8 cellular contexts compared by ENCODE assay signal in genomic region chrX:21840199-21840557, GRCh38. TPM values are rescaled to one million over a fixed set of nuclear protein-coding genes. Genes with fewer than 3 reads are reported as not detected.
DNase-seq lines count a peak whose midpoint lies in the region; ATAC-seq, FAIRE-seq and TF ChIP-seq lines count a peak whose summit lies in the region.

No MANE protein-coding gene starts in this region.

- no peak for TF ChIP-seq POLR2A in H1 (IDR thresholded peaks at IDR 0.05; ENCODE audit: control extremely low read depth in 1 of 2, low read depth in 2 of 2, low read length in 2 of 2)

- peak overlapping the region; percentile 94 for H3K4me2 ChIP-seq in PC-3 (ENCODE audit: low read length)
- peak overlapping the region; percentile 60 to 72 for H3K4me2 ChIP-seq in H1 (ENCODE audit: insufficient read depth in 1 of 2, low read depth in 2 of 2, low read length in 2 of 2)

- peak overlapping the region; percentile 79 for H3K4me3 Mint-ChIP-seq in Caco-2 (ENCODE audit: unreplicated experiment)

- peak overlapping the region; percentile 99 for H3K9ac ChIP-seq in PC-3 (ENCODE audit: low read length)
- peak overlapping the region; percentile 8 to 92 (median 76) for H3K9ac ChIP-seq in H1 (replicated peaks in 1 of 4; ENCODE audit: extremely low read depth in 1 of 4, low read depth in 3 of 4, low read length in 3 of 4)

- no peaks in the 10 kb centered on the region for H3F3A ChIP-seq in PC-3 (ENCODE audit: low read length, unreplicated experiment)

- H3K9me3 Mint-ChIP-seq in Caco-2 (ENCODE audit: unreplicated experiment) = no peaks in the 10 kb centered on the region

- no peak for TF ChIP-seq CTCF in Caco-2 (IDR thresholded peaks at IDR 0.05; ENCODE audit: insufficient read depth in 1 of 2, low read depth in 1 of 2, low read length in 1 of 2, severe bottlenecking in 1 of 2, unreplicated experiment in 1 of 2)
- no peak for TF ChIP-seq CTCF in PC-3 (conservative IDR thresholded peaks at IDR 0.05; ENCODE audit: low read depth, low read length)
- no peak for TF ChIP-seq CTCF in H1 (IDR thresholded peaks at IDR 0.05; ENCODE audit: control extremely low read depth in 1 of 3, insufficient read depth in 1 of 3, low read depth in 1 of 3, low read length in 3 of 3)
- TF ChIP-seq CTCF in neutrophil (IDR thresholded peaks at IDR 0.05) = no peak

- no peak overlapping the region for H4K91ac ChIP-seq in H1 (replicated peaks; ENCODE audit: insufficient read length, low read length)

- H2BK5ac ChIP-seq in H1 (ENCODE audit: low read depth, low read length) = 0 out of 2 replicates have a peak overlapping the region, but pooled peaks have one; percentile 60

- no peak overlapping the region for H2BK15ac ChIP-seq in H1 (ENCODE audit: low read length)

- no peaks in the 10 kb centered on the region for H3K79me1 ChIP-seq in H1 (ENCODE audit: low read depth, low read length)

- TF ChIP-seq EP300 in H1 (IDR thresholded peaks at IDR 0.05; ENCODE audit: borderline replicate concordance in 1 of 2, low read depth in 2 of 2, low read length in 2 of 2) = no peak

- H4K20me1 ChIP-seq in PC-3 (ENCODE audit: low read length) = no peaks in the 10 kb centered on the region
- H4K20me1 ChIP-seq in H1 (replicated peaks in 1 of 2; ENCODE audit: control insufficient read depth in 1 of 2, insufficient read depth in 2 of 2, low read length in 2 of 2) = no peaks in the 10 kb centered on the region

- H4K8ac ChIP-seq in H1 (ENCODE audit: extremely low read depth, insufficient read depth, low read length) = no peak overlapping the region

- H3K56ac ChIP-seq in H1 (replicated peaks; ENCODE audit: insufficient read length, low read depth, low read length) = peak overlapping the region; percentile 30

- intact Hi-C loops in Caco-2 (cut with micrococcal nuclease; ENCODE audit: unreplicated experiment) = no loop called here
- intact Hi-C loops in PC-3 (cut with micrococcal nuclease) = no loop called here

- no peaks in the 10 kb centered on the region for H3K27me3 Mint-ChIP-seq in Caco-2 (ENCODE audit: insufficient read depth, unreplicated experiment)

- H2AK5ac ChIP-seq in H1 (ENCODE audit: low read depth, low read length) = no peak overlapping the region

- no peak for TF ChIP-seq RAD21 in H1 (IDR thresholded peaks at IDR 0.05 in 1 of 2, conservative IDR thresholded peaks at IDR 0.05 in 1 of 2; ENCODE audit: low read depth in 2 of 2, low read length in 2 of 2)

- no peak overlapping the region for H3K4ac ChIP-seq in H1 (replicated peaks; ENCODE audit: insufficient read length, low read depth, low read length)

- 16% methylated on average over 7 of the region's 7 CpGs; no CpG with 5 or more reads in 1 of the 2 experiments for WGBS in H1 (ENCODE audit: extremely low coverage in 1 of 2, insufficient coverage in 1 of 2, insufficient read length in 1 of 2, insufficient replicate concordance in 2 of 2, low coverage in 1 of 2, low lambda C conversion rate in 2 of 2, missing lambda C conversion rate in 1 of 2), 2 experiments

- H3K4me3 ChIP-seq in Caco-2 (ENCODE audit: low read depth, low read length) = peak overlapping the region; percentile 86
- peak overlapping the region; percentile 80 for H3K4me3 ChIP-seq in H7 (ENCODE audit: insufficient read depth, low read depth, low read length)
- peak overlapping the region; percentile 82 for H3K4me3 ChIP-seq in PC-3 (ENCODE audit: low read length)
- peak overlapping the region; percentile 64 to 88 (median 74) for H3K4me3 ChIP-seq in H1 (ENCODE audit: extremely low read depth in 1 of 4, insufficient read depth in 2 of 4, low read depth in 3 of 4, low read length in 4 of 4)
- H3K4me3 ChIP-seq in neutrophil (ENCODE audit: low read depth in 1 of 2, low read length in 1 of 2) = peak overlapping the region; percentile 60 to 62

- H3K79me2 ChIP-seq in PC-3 (ENCODE audit: low read length) (peaks cover 19% of the 10 kb centered on the region), H1 (ENCODE audit: control insufficient read depth in 1 of 2, insufficient read depth in 2 of 2, low read length in 2 of 2) (peaks cover 0 to 7% of the 10 kb centered on the region in 2 experiments; a peak in 2 of 4 replicates)

- no peak overlapping the region for H4K5ac ChIP-seq in H1 (ENCODE audit: insufficient read length, low read depth, low read length)

- no peak for DNase-seq in Caco-2
- DNase-seq in H7 = no peak
- DNase-seq in PC-3 = no peak
- DNase-seq in H1 (ENCODE audit: low read depth in 1 of 2, low spot score in 2 of 2) = no peak
- DNase-seq in GM19238 (ENCODE audit: insufficient read length, low spot score) = no peak

- peaks cover 9% of the 10 kb centered on the region for H3K36me3 Mint-ChIP-seq in Caco-2 (ENCODE audit: insufficient read depth, unreplicated experiment)

- H3K27ac Mint-ChIP-seq in Caco-2 (ENCODE audit: unreplicated experiment) = peak overlapping the region; percentile 87

- H3K27me3 ChIP-seq in Caco-2 (replicated peaks; ENCODE audit: control insufficient read depth, insufficient read depth, low read length) (no peaks in the 10 kb centered on the region), H7 (ENCODE audit: control insufficient read depth, insufficient read depth, low read length) (no peaks in the 10 kb centered on the region), PC-3 (ENCODE audit: low read length) (no peaks in the 10 kb centered on the region), H1 (replicated peaks in 1 of 4; ENCODE audit: control insufficient read depth in 3 of 4, extremely low read depth in 1 of 4, insufficient read depth in 3 of 4, low read length in 3 of 4) (no peaks in the 10 kb centered on the region), neutrophil (peaks cover 18% of the 10 kb centered on the region)

- no peak overlapping the region for H3K14ac ChIP-seq in H1 (ENCODE audit: insufficient read length)

- H2BK120ac ChIP-seq in H1 (replicated peaks; ENCODE audit: low read depth, low read length) = no peak overlapping the region

- H3K18ac ChIP-seq in H1 (ENCODE audit: extremely low read depth, low read length) = no peak overlapping the region

- H3K9me2 ChIP-seq in PC-3 (replicated peaks; ENCODE audit: low read length) = no peaks in the 10 kb centered on the region

- peak overlapping the region; percentile 27 for H3K23ac ChIP-seq in H1 (ENCODE audit: insufficient read length)

- POLR2A ChIA-PET in Caco-2 (lab: Charles Lee) (no interaction called here), PC-3 (lab: Charles Lee; ENCODE audit: unreplicated experiment) (no interaction called here), H1 (lab: Charles Lee; ENCODE audit: partially characterized antibody) (interaction anchor here (0.6 to 1.4 kb wide), 3 partner anchors 27 to 94 kb away, joined by 3 read pairs; no protein-coding TSS in a partner anchor)

- H3K4me1 ChIP-seq in Caco-2 = peaks cover 10% of the 10 kb centered on the region
- peaks cover 12% of the 10 kb centered on the region; the same call in 1 of the 2 replicates for H3K4me1 ChIP-seq in PC-3 (ENCODE audit: insufficient read depth, low read length)
- no peaks in the 10 kb centered on the region; a peak in 1 of 7 replicates for H3K4me1 ChIP-seq in H1 (replicated peaks in 1 of 4; ENCODE audit: control insufficient read depth in 3 of 4, insufficient read depth in 4 of 4, low read length in 3 of 4)
- H3K4me1 ChIP-seq in neutrophil (ENCODE audit: control insufficient read depth in 1 of 2, insufficient read depth in 1 of 2, low read depth in 1 of 2, low read length in 1 of 2) = peaks cover 0 to 6% of the 10 kb centered on the region in 2 experiments

- H3K9me3 ChIP-seq in Caco-2 (no peaks in the 10 kb centered on the region), PC-3 (ENCODE audit: low read length) (no peaks in the 10 kb centered on the region), H1 (ENCODE audit: insufficient read depth in 2 of 2, low read depth in 1 of 2, low read length in 1 of 2) (no peaks in the 10 kb centered on the region), neutrophil (no peaks in the 10 kb centered on the region)

- FAIRE-seq in H1 (lab: Jason Lieb, UNC) = peak; percentile 7

- H2AFZ ChIP-seq in PC-3 (ENCODE audit: low read length) (peak overlapping the region; percentile 99), H1 (ENCODE audit: low read length) (0 out of 2 replicates have a peak overlapping the region, but pooled peaks have one; percentile 32)

- CTCF ChIA-PET in Caco-2 (lab: Charles Lee) (no interaction called here), PC-3 (lab: Charles Lee) (no interaction called here), H1 (lab: Charles Lee; ENCODE audit: partially characterized antibody) (interaction anchor here (1.2 kb wide), 1 partner anchor 136 kb away, joined by 3 read pairs; no protein-coding TSS in a partner anchor)

- H3K36me3 ChIP-seq in Caco-2 (ENCODE audit: control insufficient read depth, insufficient read depth, low read length) (no peaks in the 10 kb centered on the region), H7 (replicated peaks; ENCODE audit: control insufficient read depth, insufficient read depth, low read length) (peaks cover 1% of the 10 kb centered on the region), PC-3 (ENCODE audit: low read depth, low read length) (no peaks in the 10 kb centered on the region), H1 (ENCODE audit: control insufficient read depth in 2 of 4, insufficient read depth in 4 of 4, low read length in 3 of 4) (peaks cover 0 to 3% (median 0%) of the 10 kb centered on the region in 4 experiments; a peak in 2 of 8 replicates), neutrophil (no peaks in the 10 kb centered on the region)

- H2BK20ac ChIP-seq in H1 (ENCODE audit: low read length) = no peak overlapping the region

- H3K4me1 Mint-ChIP-seq in Caco-2 (ENCODE audit: low read depth, unreplicated experiment) = peaks cover 9% of the 10 kb centered on the region

- H3K27ac ChIP-seq in PC-3 (ENCODE audit: low read length) (peak overlapping the region; percentile 29; the same call in 1 of the 2 replicates), H1 (ENCODE audit: low read depth, low read length) (no peak overlapping the region; the same call in 1 of the 2 replicates), neutrophil (no peak overlapping the region)

- no peak overlapping the region for H2BK12ac ChIP-seq in H1 (ENCODE audit: low read depth, low read length)

- ATAC-seq in PC-3 (no peak), HG03095 (IDR thresholded peaks at IDR 0.05; ENCODE audit: unreplicated experiment) (no peak), GM21390 (IDR thresholded peaks at IDR 0.05; ENCODE audit: unreplicated experiment) (no peak)

- BruUV-seq in Caco-2 (replicated peaks; lab: Mats Ljungman, UMichigan) = TSS peak; percentile 76
- TSS peak; percentile 76 for BruUV-seq in PC-3 (replicated peaks; lab: Mats Ljungman, UMichigan)

- H3K23me2 ChIP-seq in H1 (ENCODE audit: low read depth, low read length) = no peaks in the 10 kb centered on the region

RNA-seq across cellular contexts. Expression of gene MBTPS2, which starts 0.8 kb away (rescaled TPM):
- total RNA-seq in Caco-2 (2022) (21.7 and 22.0 TPM in 2 replicates), PC-3 (2014; rRNA removed) (5.8 and 9.7 TPM in 2 replicates)
- total RNA-seq in H7 (2014; rRNA removed; shearing (Covaris generic)) = 3.6 and 3.8 TPM in 2 replicates
- 6.4 and 7.4 TPM in 2 replicates for total RNA-seq in H1 (2021; fragmentation: NEBNext Ultra II Directional; extraction: Animal tissue kit (Norgen Biotek cat#: 25700))
- 3.7 and 4.3 TPM in 2 replicates for polyA plus RNA-seq in H1 (2011; rRNA removed)
- 5.8 TPM for polyA plus RNA-seq in H1 (2011; cell fraction: cytosol; rRNA removed)
- polyA plus RNA-seq in H1 (2011; cell fraction: nucleus; rRNA removed) = 5.6 TPM
- polyA plus RNA-seq in H1 (2012, experiment 1 of 2) = 4.1 to 5.9 TPM (median 4.7 TPM) in 4 replicates
- 0.54 TPM for polyA plus RNA-seq in H1 (2012, experiment 2 of 2)
- polyA plus RNA-seq in H1 (2013, experiment 1 of 2) = 8.9 TPM
- polyA plus RNA-seq in H1 (2013, experiment 2 of 2) = 10.1 TPM
- polyA minus RNA-seq in H1 (2011; rRNA and poly(A)+ RNA removed) = 11.9 and 15.0 TPM in 2 replicates
- 5.8 TPM for polyA minus RNA-seq in H1 (2011; cell fraction: cytosol; rRNA and poly(A)+ RNA removed)
- 13.1 TPM for polyA minus RNA-seq in H1 (2011; cell fraction: nucleus; rRNA and poly(A)+ RNA removed)

RNA-seq across cellular contexts. Expression of gene YY2, which starts 15.6 kb away (rescaled TPM):
- total RNA-seq in Caco-2 (2022) = 3.7 and 3.9 TPM in 2 replicates
- 0.10 and 0.30 TPM in 2 replicates for total RNA-seq in H7 (2014; rRNA removed; shearing (Covaris generic))
- total RNA-seq in PC-3 (2014; rRNA removed) = 2.3 and 4.4 TPM in 2 replicates
- 1.1 and 1.5 TPM in 2 replicates for total RNA-seq in H1 (2021; fragmentation: NEBNext Ultra II Directional; extraction: Animal tissue kit (Norgen Biotek cat#: 25700))
- polyA plus RNA-seq in H1 (2011; rRNA removed) = 0.60 and 0.71 TPM in 2 replicates
- 0.76 TPM for polyA plus RNA-seq in H1 (2011; cell fraction: cytosol; rRNA removed)
- 2.8 TPM for polyA plus RNA-seq in H1 (2011; cell fraction: nucleus; rRNA removed)
- 0.41 to 0.97 TPM (median 0.75 TPM) in 4 replicates for polyA plus RNA-seq in H1 (2012, experiment 1 of 2)
- polyA plus RNA-seq in H1 (2012, experiment 2 of 2) = not detected
- 0.95 TPM for polyA plus RNA-seq in H1 (2013, experiment 1 of 2)
- 0.79 TPM for polyA plus RNA-seq in H1 (2013, experiment 2 of 2)
- polyA minus RNA-seq in H1 (2011; rRNA and poly(A)+ RNA removed) = 0.98 and 1.6 TPM in 2 replicates
- 1.2 TPM for polyA minus RNA-seq in H1 (2011; cell fraction: cytosol; rRNA and poly(A)+ RNA removed)
- polyA minus RNA-seq in H1 (2011; cell fraction: nucleus; rRNA and poly(A)+ RNA removed) = 2.4 TPM
